ENCODE assay signal across 18 cellular contexts in genomic region chr11:31442086-31442485, GRCh38.
DNase-seq lines count a peak whose midpoint lies in the region; ATAC-seq and TF ChIP-seq lines count a peak whose summit lies in the region.
"Had no signal": no experiment of that assay in that cellular context is flagged by ENCODE, and none has a peak within 500 bp of the region (broad histone marks: within the 10 kb centered on the region; RNA-seq: fewer than 3 reads in every experiment).

No MANE protein-coding gene starts in this region.

- intact Hi-C loops in left ventricle myocardium superior (cut with micrococcal nuclease): no loop called here

- CTCF ChIA-PET in HEK293 (lab: Yijun Ruan, JAX): no interaction called here

- TF ChIP-seq CTCF in HEK293 (tag by site-specific recombination; IDR thresholded peaks at IDR 0.05): no peak

- no peaks in the 10 kb centered on the region for H3K9me3 ChIP-seq in HEK293 (ENCODE audit: control insufficient read depth, insufficient read depth, low read depth, low read length)
- H3K9me3 ChIP-seq: gastrocnemius medialis, lower lobe of right lung, Peyer's patch, psoas muscle, vagina had no signal

- H3K4me3 ChIP-seq in HEK293 (ENCODE audit: low read depth, low read length): no peak overlapping the region
- H3K4me3 ChIP-seq: gastrocnemius medialis, lower lobe of right lung, Peyer's patch, psoas muscle, vagina had no signal

- H3K4me1 ChIP-seq in HEK293 (ENCODE audit: control insufficient read depth, insufficient read depth, low read length): no peaks in the 10 kb centered on the region
- H3K4me1 ChIP-seq: gastrocnemius medialis, lower lobe of right lung, Peyer's patch, psoas muscle, vagina had no signal

- DNase-seq in NCI-H187 (lab: John Stamatoyannopoulos, UW) (peak; percentile 28 to 42), NCI-H526 (lab: John Stamatoyannopoulos, UW) (peak; percentile 87 to 90), iPS-NIHi11 (ENCODE audit: low spot score) (peak; percentile 13), SK-N-DZ (ENCODE audit: low spot score) (no peak), left ventricle myocardium superior (no peak), foreskin melanocyte (no peak), NAMALWA (ENCODE audit: low spot score) (no peak)
- DNase-seq: gastrocnemius medialis; Karpas-422; lower lobe of right lung; natural killer cell; NCI-H524; Peyer's patch; psoas muscle; stimulated activated CD4-positive, alpha-beta T cell treated with anti-CD3 and anti-CD28 coated beads, Interleukin-12 subunit alpha, Interleukin-12 subunit beta, amount 100 ng/mL, for 4 hours; WERI-Rb-1 had no signal

- peaks cover 0 to 3% of the 10 kb centered on the region in 2 experiments; a peak in 1 of 3 replicates for H3K36me3 ChIP-seq in HEK293 (ENCODE audit: control insufficient read depth in 2 of 2, insufficient read depth in 1 of 2, low read length in 2 of 2)
- H3K36me3 ChIP-seq: gastrocnemius medialis, lower lobe of right lung, Peyer's patch, vagina, WERI-Rb-1 had no signal

- H3K27ac ChIP-seq in HEK293 (ENCODE audit: extremely low read depth, low read depth, low read length): no peak overlapping the region
- H3K27ac ChIP-seq: gastrocnemius medialis, lower lobe of right lung, Peyer's patch, psoas muscle, vagina, WERI-Rb-1 had no signal

- POLR2A ChIA-PET in HEK293 (lab: Yijun Ruan, JAX): no interaction called here

- no peak for ATAC-seq in left ventricle myocardium superior
- ATAC-seq: gastrocnemius medialis, lower lobe of right lung, natural killer cell, psoas muscle had no signal

TF ChIP-seq in HEK293, 187 proteins besides CTCF, POLR2A, EP300 and RAD21:
- TF ChIP-seq, protein P1, sequence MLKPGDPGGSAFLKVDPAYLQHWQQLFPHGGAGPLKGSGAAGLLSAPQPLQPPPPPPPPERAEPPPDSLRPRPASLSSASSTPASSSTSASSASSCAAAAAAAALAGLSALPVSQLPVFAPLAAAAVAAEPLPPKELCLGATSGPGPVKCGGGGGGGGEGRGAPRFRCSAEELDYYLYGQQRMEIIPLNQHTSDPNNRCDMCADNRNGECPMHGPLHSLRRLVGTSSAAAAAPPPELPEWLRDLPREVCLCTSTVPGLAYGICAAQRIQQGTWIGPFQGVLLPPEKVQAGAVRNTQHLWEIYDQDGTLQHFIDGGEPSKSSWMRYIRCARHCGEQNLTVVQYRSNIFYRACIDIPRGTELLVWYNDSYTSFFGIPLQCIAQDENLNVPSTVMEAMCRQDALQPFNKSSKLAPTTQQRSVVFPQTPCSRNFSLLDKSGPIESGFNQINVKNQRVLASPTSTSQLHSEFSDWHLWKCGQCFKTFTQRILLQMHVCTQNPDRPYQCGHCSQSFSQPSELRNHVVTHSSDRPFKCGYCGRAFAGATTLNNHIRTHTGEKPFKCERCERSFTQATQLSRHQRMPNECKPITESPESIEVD (tag by site-specific recombination; IDR thresholded peaks at IDR 0.05): peak; percentile 53
- TF ChIP-seq HOXA7 (CRISPR knock-in tag; IDR thresholded peaks at IDR 0.05; ENCODE audit: borderline replicate concordance) (no peak), REPIN1 (tag by site-specific recombination; IDR thresholded peaks at IDR 0.05; ENCODE audit: low read depth) (no peak)
TF ChIP-seq in HEK293: peak in this region for 1.

Comparison
In these comparisons a context has a peak if more than half of its experiments do, and no peak if none do; other contexts are left out.
1. DNase-seq: peak in NCI-H187 (2 of 2), NCI-H526 (2 of 2) and iPS-NIHi11 (single experiment); none in SK-N-DZ (single experiment), left ventricle myocardium superior (single experiment), foreskin melanocyte (single experiment) and NAMALWA (single experiment).